ENCODE assay signal across 26 cellular contexts in genomic region chr4:145663194-145663593, GRCh38. TPM values are rescaled to one million over a fixed set of nuclear protein-coding genes. Genes with fewer than 3 reads are reported as not detected.
"Had no signal": no experiment of that assay in that cellular context is flagged by ENCODE, and none has a peak within 500 bp of the region (broad histone marks: within the 10 kb centered on the region; RNA-seq: fewer than 3 reads in every experiment).

No MANE protein-coding gene starts in this region.

- H3K27me3 ChIP-seq: transverse colon, vagina had no signal

- H3K27ac ChIP-seq: transverse colon, vagina, VCaP had no signal

- DNase-seq: activated CD4-positive, alpha-beta T cell treated with anti-CD3 and anti-CD28 coated beads for 1 hour; activated CD8-positive, alpha-beta memory T cell treated with anti-CD3 and anti-CD28 coated beads for 24 hours; activated CD8-positive, alpha-beta memory T cell treated with anti-CD3 and anti-CD28 coated beads, Interleukin-2, amount 50 U/mL, for 48 hours; activated effector memory CD4-positive, alpha-beta T cell treated with Interleukin-2 at 50 U/mL for 16 hours; activated naive CD4-positive, alpha-beta T cell treated with anti-CD3 and anti-CD28 coated beads, Interleukin-2, amount 10 ng/mL, durations not matched to agents 7 days and 5 days; activated T-cell treated with anti-CD3 and anti-CD28 coated beads, Interleukin-2, amount 50 U/mL, for 48 hours; effector CD8-positive, alpha-beta T cell; midbrain; stimulated activated CD4-positive, alpha-beta T cell treated with anti-CD3 and anti-CD28 coated beads, Interleukin-12 subunit alpha, Interleukin-12 subunit beta, amount 100 ng/mL, for 4 hours; stimulated activated CD4-positive, alpha-beta T cell treated with anti-CD3 and anti-CD28 coated beads, Interleukin-1b, Interleukin-23, amount 100 ng/mL, for 48 hours; stimulated activated CD8-positive, alpha-beta memory T cell treated with anti-CD3 and anti-CD28 coated beads, Interleukin-4, amount 100 ng/mL, for 48 hours; stimulated activated naive CD4-positive, alpha-beta T cell treated with Interleukin-2 at 50 U/mL for 16 hours; substantia nigra; transverse colon had no signal

- H3K9me3 ChIP-seq: transverse colon, vagina had no signal

- H3K4me3 Mint-ChIP-seq: activated naive CD4-positive, alpha-beta T cell treated with anti-CD3 and anti-CD28 coated beads, Interleukin-2, amount 10 ng/mL, durations not matched to agents 7 days and 5 days; dendritic cell treated with granulocyte-macrophage colony-stimulating factor and Interleukin-4, amounts not matched to agents 40 ng/mL and 50 ng/mL, for 4 days; T-helper 1 cell treated with Interleukin-12 subunit alpha and Interleukin-12 subunit beta and Interleukin-4 antibody, amounts not matched to agents 30 μg/mL and 1 μg/mL, for 36 hours had no signal

- H3K4me1 Mint-ChIP-seq: activated naive CD4-positive, alpha-beta T cell treated with anti-CD3 and anti-CD28 coated beads, Interleukin-2, amount 10 ng/mL, durations not matched to agents 7 days and 5 days had no signal

- H3K27ac Mint-ChIP-seq: activated naive CD4-positive, alpha-beta T cell treated with anti-CD3 and anti-CD28 coated beads, Interleukin-2, amount 10 ng/mL, durations not matched to agents 7 days and 5 days; dendritic cell treated with granulocyte-macrophage colony-stimulating factor and Interleukin-4, amounts not matched to agents 40 ng/mL and 50 ng/mL, for 4 days; T-helper 1 cell treated with Interleukin-12 subunit alpha and Interleukin-12 subunit beta and Interleukin-4 antibody, amounts not matched to agents 30 μg/mL and 1 μg/mL, for 36 hours had no signal

- H3K4me3 ChIP-seq: transverse colon, vagina had no signal

- H3K36me3 ChIP-seq: transverse colon, vagina had no signal

- H3K4me1 ChIP-seq: transverse colon, vagina had no signal

- ATAC-seq: esophagus mucosa had no signal

- H3K27me3 Mint-ChIP-seq: activated naive CD4-positive, alpha-beta T cell treated with anti-CD3 and anti-CD28 coated beads, Interleukin-2, amount 10 ng/mL, durations not matched to agents 7 days and 5 days; dendritic cell treated with granulocyte-macrophage colony-stimulating factor and Interleukin-4, amounts not matched to agents 40 ng/mL and 50 ng/mL, for 4 days had no signal

RNA-seq across cellular contexts. Expression of gene C4orf51, which starts 16.8 kb away (rescaled TPM):
- total RNA-seq: astrocyte, bronchial epithelial cell, chondrocyte, esophagus mucosa, fibroblast of villous mesenchyme, kidney epithelial cell, lung microvascular endothelial cell, osteoblast, transverse colon, vagina had no signal
